7 cellular contexts compared by ENCODE assay signal in the genomic region with DNA sequence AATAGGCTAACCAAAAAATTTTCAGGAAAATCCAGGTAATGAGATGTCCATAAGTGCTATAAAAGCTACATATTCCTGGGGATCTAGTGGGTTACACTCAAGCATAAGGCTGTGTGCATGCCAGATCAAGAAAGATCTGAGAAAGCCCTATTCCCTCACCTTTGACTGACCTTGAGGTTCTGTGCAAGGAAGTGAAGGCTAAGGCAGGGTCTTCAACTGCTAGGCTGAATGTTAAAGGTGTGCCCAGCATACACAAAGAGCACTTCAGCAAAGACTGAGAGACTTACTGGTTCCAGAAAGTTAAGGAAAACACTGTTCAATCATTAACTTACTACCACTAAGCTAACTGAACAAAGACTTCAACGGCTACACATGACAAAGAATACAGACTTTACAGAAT.
"Had no signal": no experiment of that assay in that cellular context is flagged by ENCODE, and none has a peak within 500 bp of the region (broad histone marks: within the 10 kb centered on the region; RNA-seq: fewer than 3 reads in every experiment).

No MANE protein-coding gene starts in this region.

- H3K4me3 Mint-ChIP-seq: H9, HFFc6, IgD-negative memory B cell had no signal

- H3K27ac ChIP-seq: GM23248, KMS-11 had no signal

- H3K4me3 ChIP-seq: GM23248 had no signal

- H3K9ac ChIP-seq: GM23248, KMS-11 had no signal

- H3K4me1 Mint-ChIP-seq: IgD-negative memory B cell had no signal

- H3K9me3 Mint-ChIP-seq: IgD-negative memory B cell had no signal

- H3K36me3 Mint-ChIP-seq: IgD-negative memory B cell had no signal

- DNase-seq: GM23248, H9, HCEC 1CT, HFFc6, KBM-7 had no signal

- H3K27ac Mint-ChIP-seq: H9, HFFc6, IgD-negative memory B cell had no signal
